Comparison of ENCODE assay signal across 17 cellular contexts in the genomic region with DNA sequence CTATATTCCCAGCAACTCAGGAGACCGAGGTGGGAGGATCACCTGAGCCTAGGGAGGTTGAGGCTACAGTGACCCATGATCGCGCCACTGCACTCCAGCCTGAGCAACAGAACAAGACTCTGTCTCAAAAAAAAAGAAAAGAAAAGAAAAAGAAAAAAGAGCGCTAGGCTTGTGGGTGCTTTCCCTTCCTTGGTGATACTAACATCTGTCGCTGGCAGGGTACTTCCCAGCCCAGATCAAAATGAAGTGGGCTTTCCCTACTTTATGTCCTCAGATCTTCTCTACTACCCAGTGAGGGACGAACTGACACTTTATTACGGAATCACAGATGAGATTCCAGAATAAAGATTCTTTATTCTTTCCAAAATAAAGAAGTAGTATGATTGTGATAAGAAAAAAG.
"Had no signal": no experiment of that assay in that cellular context is flagged by ENCODE, and none has a peak within 500 bp of the region (broad histone marks: within the 10 kb centered on the region; RNA-seq: fewer than 3 reads in every experiment).

No MANE protein-coding gene starts in this region.

- H3K4me3 ChIP-seq: colonic mucosa, transverse colon, uterus had no signal

- H3K9me3 Mint-ChIP-seq: activated naive CD8-positive, alpha-beta T cell treated with anti-CD3 and anti-CD28 coated beads, Interleukin-2, amount 10 ng/mL, durations not matched to agents 7 days and 5 days; activated T-helper 2 cell treated with anti-CD3 and anti-CD28 coated beads, Interferon-gamma antibody, Interleukin-2, Interleukin-4, amounts not matched to agents 10 μg/mL and 5 μg/mL and 100 μg/mL, durations not matched to agents 14 hours and 24 hours and 36 hours; brain; neural crest cell; stimulated activated naive CD8-positive, alpha-beta T cell treated with anti-CD3 and anti-CD28 coated beads, Interleukin-15, Interleukin-2, amounts not matched to agents 100 ng/mL and 50 ng/mL, for 24 hours; T-helper 1 cell treated with Interleukin-12 subunit alpha and Interleukin-12 subunit beta and Interleukin-4 antibody, amounts not matched to agents 30 μg/mL and 1 μg/mL, for 36 hours had no signal

- H3K27ac ChIP-seq: colonic mucosa, transverse colon, uterus had no signal

- H3K27me3 ChIP-seq: colonic mucosa, transverse colon, uterus had no signal

- DNase-seq: activated CD4-positive, CD25-positive, alpha-beta regulatory T cell treated with anti-CD3 and anti-CD28 coated beads, Interleukin-2, amount 50 U/mL, for 72 hours; activated naive CD8-positive, alpha-beta T cell treated with anti-CD3 and anti-CD28 coated beads, Interleukin-2, amount 10 ng/mL, durations not matched to agents 7 days and 5 days; caudate nucleus; colonic mucosa; head of caudate nucleus; kidney glomerular epithelial cell; left ventricle myocardium superior; stimulated activated CD4-positive, alpha-beta T cell treated with anti-CD3 and anti-CD28 coated beads, Interleukin-12 subunit alpha, Interleukin-12 subunit beta, amount 100 ng/mL, for 4 hours; stimulated activated CD4-positive, alpha-beta T cell treated with anti-CD3 and anti-CD28 coated beads, Interleukin-1b, Interleukin-23, amount 100 ng/mL, for 48 hours; transverse colon; uterus had no signal

- H3K27ac Mint-ChIP-seq: activated naive CD8-positive, alpha-beta T cell treated with anti-CD3 and anti-CD28 coated beads, Interleukin-2, amount 10 ng/mL, durations not matched to agents 7 days and 5 days; activated T-helper 2 cell treated with anti-CD3 and anti-CD28 coated beads, Interferon-gamma antibody, Interleukin-2, Interleukin-4, amounts not matched to agents 10 μg/mL and 5 μg/mL and 100 μg/mL, durations not matched to agents 14 hours and 24 hours and 36 hours; progenitor cell of endocrine pancreas; stimulated activated naive CD8-positive, alpha-beta T cell treated with anti-CD3 and anti-CD28 coated beads, Interleukin-15, Interleukin-2, amounts not matched to agents 100 ng/mL and 50 ng/mL, for 24 hours; T-helper 1 cell treated with Interleukin-12 subunit alpha and Interleukin-12 subunit beta and Interleukin-4 antibody, amounts not matched to agents 30 μg/mL and 1 μg/mL, for 36 hours had no signal

- ATAC-seq: left ventricle myocardium superior had no signal

- H3K27me3 Mint-ChIP-seq: activated naive CD8-positive, alpha-beta T cell treated with anti-CD3 and anti-CD28 coated beads, Interleukin-2, amount 10 ng/mL, durations not matched to agents 7 days and 5 days; brain; progenitor cell of endocrine pancreas; stimulated activated naive CD8-positive, alpha-beta T cell treated with anti-CD3 and anti-CD28 coated beads, Interleukin-15, Interleukin-2, amounts not matched to agents 100 ng/mL and 50 ng/mL, for 24 hours had no signal

- H3K4me3 Mint-ChIP-seq: activated naive CD8-positive, alpha-beta T cell treated with anti-CD3 and anti-CD28 coated beads, Interleukin-2, amount 10 ng/mL, durations not matched to agents 7 days and 5 days; brain; neural crest cell; stimulated activated naive CD8-positive, alpha-beta T cell treated with anti-CD3 and anti-CD28 coated beads, Interleukin-15, Interleukin-2, amounts not matched to agents 100 ng/mL and 50 ng/mL, for 24 hours; T-helper 1 cell treated with Interleukin-12 subunit alpha and Interleukin-12 subunit beta and Interleukin-4 antibody, amounts not matched to agents 30 μg/mL and 1 μg/mL, for 36 hours had no signal

- H3K4me1 ChIP-seq: colonic mucosa, transverse colon, uterus had no signal

- H3K9me3 ChIP-seq: colonic mucosa, transverse colon, uterus had no signal

- H3K36me3 ChIP-seq: colonic mucosa, transverse colon, uterus had no signal
